1 cellular context compared by ENCODE assay signal in the genomic region with DNA sequence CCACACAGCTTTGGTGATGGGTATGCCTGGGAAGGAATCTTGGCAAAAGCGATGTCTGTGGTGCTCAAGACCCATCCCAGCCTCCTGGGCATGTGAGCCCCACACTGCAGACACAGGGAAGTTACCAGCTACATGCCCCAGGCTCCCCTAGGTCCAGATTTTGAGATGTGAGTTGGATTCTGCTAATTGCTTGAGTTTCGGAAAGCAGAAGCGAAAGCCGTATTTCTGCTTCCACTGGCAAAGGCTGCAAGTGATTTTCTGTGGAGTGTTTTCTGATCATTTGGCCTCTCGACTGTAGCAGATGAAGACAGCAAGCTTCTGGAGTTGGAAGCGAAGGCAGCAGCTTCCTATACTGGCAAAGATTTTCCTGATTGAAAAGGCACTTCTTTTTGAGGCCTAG.
TF ChIP-seq lines count a peak whose summit lies in the region.

No MANE protein-coding gene starts in this region.

TF ChIP-seq in IMR-90, 13 proteins besides CTCF, POLR2A, EP300 and RAD21 (continued from another document):
- TF ChIP-seq, protein P1, sequence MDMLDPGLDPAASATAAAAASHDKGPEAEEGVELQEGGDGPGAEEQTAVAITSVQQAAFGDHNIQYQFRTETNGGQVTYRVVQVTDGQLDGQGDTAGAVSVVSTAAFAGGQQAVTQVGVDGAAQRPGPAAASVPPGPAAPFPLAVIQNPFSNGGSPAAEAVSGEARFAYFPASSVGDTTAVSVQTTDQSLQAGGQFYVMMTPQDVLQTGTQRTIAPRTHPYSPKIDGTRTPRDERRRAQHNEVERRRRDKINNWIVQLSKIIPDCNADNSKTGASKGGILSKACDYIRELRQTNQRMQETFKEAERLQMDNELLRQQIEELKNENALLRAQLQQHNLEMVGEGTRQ (IDR thresholded peaks at IDR 0.05; ENCODE audit: low read depth, low read length): no peak
